Comparison of ENCODE assay signal across 1 cellular context in genomic region chr3:47910233-47910632, GRCh38.
TF ChIP-seq lines count a peak whose summit lies in the region.

No MANE protein-coding gene starts in this region.

TF ChIP-seq in K562, 482 proteins besides CTCF, POLR2A, EP300 and RAD21 (continued from another document):
- TF ChIP-seq IRF1 (CRISPR knock-in tag; IDR thresholded peaks at IDR 0.05; ENCODE audit: borderline replicate concordance) (no peak), RFX1 (IDR thresholded peaks at IDR 0.05) (0 out of 2 replicates have a peak, but pooled peaks have one; percentile 45), HSF4 (CRISPR knock-in tag; IDR thresholded peaks at IDR 0.05; ENCODE audit: borderline replicate concordance) (no peak), PPARD (CRISPR knock-in tag; IDR thresholded peaks at IDR 0.05) (no peak), HMBOX1 (IDR thresholded peaks at IDR 0.05) (no peak), MEIS2 (IDR thresholded peaks at IDR 0.05; ENCODE audit: partially characterized antibody) (peak; percentile 14), ZKSCAN1 (IDR thresholded peaks at IDR 0.05; ENCODE audit: low read depth, low read length) (no peak), PYGO2 (tag; IDR thresholded peaks at IDR 0.05) (no peak), CBFA2T2 (conservative IDR thresholded peaks at IDR 0.05) (0 out of 2 replicates have a peak, but pooled peaks have one; percentile 8), CBFA2T3 (IDR thresholded peaks at IDR 0.05) (peak; percentile 44; the same call in 1 of the 2 replicates), ATF1 (CRISPR knock-in tag; IDR thresholded peaks at IDR 0.05) (no peak), ATF1 (tag; IDR thresholded peaks at IDR 0.05) (no peak), ZNF3 (CRISPR knock-in tag; IDR thresholded peaks at IDR 0.05) (no peak), MCM5 (IDR thresholded peaks at IDR 0.05; ENCODE audit: low read depth) (no peak)
